ENCODE assay signal across 22 cellular contexts in genomic region chr14:100091386-100091785, GRCh38. TPM values are rescaled to one million over a fixed set of nuclear protein-coding genes. Genes with fewer than 3 reads are reported as not detected.
DNase-seq lines count a peak whose midpoint lies in the region; ATAC-seq and TF ChIP-seq lines count a peak whose summit lies in the region.
"Had no signal": no experiment of that assay in that cellular context is flagged by ENCODE, and none has a peak within 500 bp of the region (broad histone marks: within the 10 kb centered on the region; RNA-seq: fewer than 3 reads in every experiment).

No MANE protein-coding gene starts in this region.

- no peaks in the 10 kb centered on the region for H3F3A ChIP-seq in Loucy (ENCODE audit: low read depth)

- no peak for TF ChIP-seq CTCF in Loucy (conservative IDR thresholded peaks at IDR 0.05; ENCODE audit: low read length)

- DNase-seq in activated CD4-positive, alpha-beta T cell treated with anti-CD3 and anti-CD28 coated beads, Interleukin-2, amount 10 ng/mL, durations not matched to agents 7 days and 5 days, result no peak
- no peak for DNase-seq in activated CD4-positive, alpha-beta T cell treated with anti-CD3 and anti-CD28 coated beads for 48 hours
- DNase-seq in activated naive CD8-positive, alpha-beta T cell treated with anti-CD3 and anti-CD28 coated beads for 36 hours, result no peak
- no peak for DNase-seq in NCI-H1436 (lab: John Stamatoyannopoulos, UW)
- DNase-seq: activated CD4-positive, CD25-positive, alpha-beta regulatory T cell; caudate nucleus; erythroblast; foreskin keratinocyte; Karpas-422; NCI-H1092; NCI-H2081; NK-92 treated with Interleukin-12 subunit alpha and Interleukin-12 subunit beta, amount 100 ng/mL, for 24 hours; small intestine had no signal

- H3K9ac ChIP-seq in Loucy (ENCODE audit: low read depth, low read length, poor library complexity, severe bottlenecking), result no peak overlapping the region
- H3K9ac ChIP-seq: BLaER1 had no signal

- no peak overlapping the region for H3K4me3 Mint-ChIP-seq in activated CD4-positive, alpha-beta T cell treated with anti-CD3 and anti-CD28 coated beads, Interleukin-2, amount 10 ng/mL, durations not matched to agents 7 days and 5 days
- H3K4me3 Mint-ChIP-seq in activated naive CD8-positive, alpha-beta T cell treated with anti-CD3 and anti-CD28 coated beads for 36 hours, result peak overlapping the region; percentile 62
- H3K4me3 Mint-ChIP-seq in stimulated activated memory B cell treated with anti-CD40 and anti-IgM and Interleukin-4, amounts not matched to agents 10 μg/mL and 1 μg/mL and 100 μg/mL, for 72 hours, result no peak overlapping the region

- peak overlapping the region; percentile 21 for H3K4me2 ChIP-seq in Loucy (ENCODE audit: low read depth, low read length, poor library complexity, severe bottlenecking)
- H3K4me2 ChIP-seq: A549, BLaER1 had no signal

- no peaks in the 10 kb centered on the region for H3K9me2 ChIP-seq in Loucy (replicated peaks; ENCODE audit: low read depth, low read length)

- peak overlapping the region; percentile 16 for H3K4me3 ChIP-seq in Loucy (ENCODE audit: low read length, poor library complexity, severe bottlenecking)
- H3K4me3 ChIP-seq: A549, BLaER1, SJSA1 had no signal

- H2AFZ ChIP-seq in Loucy (ENCODE audit: low read length), result no peak overlapping the region

- H3K9me3 ChIP-seq in Loucy (ENCODE audit: insufficient read depth, low read depth, low read length), result no peaks in the 10 kb centered on the region
- H3K9me3 ChIP-seq: A549, BLaER1, SJSA1 had no signal

- peaks cover 50% of the 10 kb centered on the region for H4K20me1 ChIP-seq in Loucy (ENCODE audit: insufficient read depth, low read length, poor library complexity, severe bottlenecking)

- H3K4me1 ChIP-seq in Loucy (ENCODE audit: insufficient read depth, low read length, poor library complexity, severe bottlenecking), result peaks cover 9% of the 10 kb centered on the region
- H3K4me1 ChIP-seq: BLaER1, SJSA1 had no signal

- H3K4me1 Mint-ChIP-seq in activated CD4-positive, alpha-beta T cell treated with anti-CD3 and anti-CD28 coated beads, Interleukin-2, amount 10 ng/mL, durations not matched to agents 7 days and 5 days, result peaks cover 91% of the 10 kb centered on the region
- H3K4me1 Mint-ChIP-seq in activated naive CD8-positive, alpha-beta T cell treated with anti-CD3 and anti-CD28 coated beads for 36 hours, result peaks cover 81% of the 10 kb centered on the region
- peaks cover 33% of the 10 kb centered on the region for H3K4me1 Mint-ChIP-seq in stimulated activated memory B cell treated with anti-CD40 and anti-IgM and Interleukin-4, amounts not matched to agents 10 μg/mL and 1 μg/mL and 100 μg/mL, for 72 hours

- no peaks in the 10 kb centered on the region for H3K27me3 ChIP-seq in Loucy (ENCODE audit: insufficient read depth, low read length, poor library complexity, severe bottlenecking)
- H3K27me3 ChIP-seq: BLaER1, foreskin keratinocyte, SJSA1 had no signal

- CTCF ChIA-PET in activated CD4-positive, alpha-beta T cell treated with anti-CD3 and anti-CD28 coated beads, Interleukin-2, amount 10 ng/mL, durations not matched to agents 7 days and 5 days (lab: Charles Lee), result interaction anchor here (0.6 to 3.7 kb wide), 5 partner anchors 8 to 34 kb away, joined by 3 to 19 read pairs (median 8); no protein-coding TSS in a partner anchor

- peak overlapping the region; percentile 77 for H3K27ac Mint-ChIP-seq in activated CD4-positive, alpha-beta T cell treated with anti-CD3 and anti-CD28 coated beads, Interleukin-2, amount 10 ng/mL, durations not matched to agents 7 days and 5 days
- peak overlapping the region; percentile 91 for H3K27ac Mint-ChIP-seq in activated naive CD8-positive, alpha-beta T cell treated with anti-CD3 and anti-CD28 coated beads for 36 hours
- peak overlapping the region; percentile 35 for H3K27ac Mint-ChIP-seq in stimulated activated memory B cell treated with anti-CD40 and anti-IgM and Interleukin-4, amounts not matched to agents 10 μg/mL and 1 μg/mL and 100 μg/mL, for 72 hours

- no peak for ATAC-seq in stimulated activated memory B cell treated with anti-CD40 and anti-IgM and Interleukin-4, amounts not matched to agents 10 μg/mL and 1 μg/mL and 100 μg/mL, for 72 hours
- ATAC-seq in GM21529 (IDR thresholded peaks at IDR 0.05; ENCODE audit: unreplicated experiment) (no peak), GM21390 (IDR thresholded peaks at IDR 0.05; ENCODE audit: unreplicated experiment) (no peak)
- ATAC-seq: A549, foreskin keratinocyte, HCT116, Panc1 had no signal

- H3K36me3 ChIP-seq in Loucy (ENCODE audit: insufficient read depth, low read length), result peaks cover 94% of the 10 kb centered on the region
- H3K36me3 ChIP-seq: SJSA1 had no signal

- H3K36me3 Mint-ChIP-seq in activated CD4-positive, alpha-beta T cell treated with anti-CD3 and anti-CD28 coated beads, Interleukin-2, amount 10 ng/mL, durations not matched to agents 7 days and 5 days (ENCODE audit: low read depth), result peaks cover 86% of the 10 kb centered on the region
- peaks cover 83% of the 10 kb centered on the region for H3K36me3 Mint-ChIP-seq in activated naive CD8-positive, alpha-beta T cell treated with anti-CD3 and anti-CD28 coated beads for 36 hours
- H3K36me3 Mint-ChIP-seq in stimulated activated memory B cell treated with anti-CD40 and anti-IgM and Interleukin-4, amounts not matched to agents 10 μg/mL and 1 μg/mL and 100 μg/mL, for 72 hours, result peaks cover 54% of the 10 kb centered on the region

- H3K9me3 Mint-ChIP-seq in activated CD4-positive, alpha-beta T cell treated with anti-CD3 and anti-CD28 coated beads, Interleukin-2, amount 10 ng/mL, durations not matched to agents 7 days and 5 days, result no peaks in the 10 kb centered on the region
- H3K9me3 Mint-ChIP-seq in activated naive CD8-positive, alpha-beta T cell treated with anti-CD3 and anti-CD28 coated beads for 36 hours, result peaks cover 2% of the 10 kb centered on the region
- no peaks in the 10 kb centered on the region for H3K9me3 Mint-ChIP-seq in stimulated activated memory B cell treated with anti-CD40 and anti-IgM and Interleukin-4, amounts not matched to agents 10 μg/mL and 1 μg/mL and 100 μg/mL, for 72 hours

- H3K27me3 Mint-ChIP-seq in activated CD4-positive, alpha-beta T cell treated with anti-CD3 and anti-CD28 coated beads, Interleukin-2, amount 10 ng/mL, durations not matched to agents 7 days and 5 days, result no peaks in the 10 kb centered on the region
- H3K27me3 Mint-ChIP-seq in activated naive CD8-positive, alpha-beta T cell treated with anti-CD3 and anti-CD28 coated beads for 36 hours, result no peaks in the 10 kb centered on the region
- H3K27me3 Mint-ChIP-seq in stimulated activated memory B cell treated with anti-CD40 and anti-IgM and Interleukin-4, amounts not matched to agents 10 μg/mL and 1 μg/mL and 100 μg/mL, for 72 hours, result no peaks in the 10 kb centered on the region

- POLR2A ChIA-PET in activated CD4-positive, alpha-beta T cell treated with anti-CD3 and anti-CD28 coated beads, Interleukin-2, amount 10 ng/mL, durations not matched to agents 7 days and 5 days (lab: Charles Lee), result no interaction called here

- H3K79me2 ChIP-seq in Loucy (ENCODE audit: insufficient read depth, low read length), result peaks cover 98% of the 10 kb centered on the region

RNA-seq across cellular contexts. Expression of gene EVL, which starts 26.2 kb away (rescaled TPM):
- 1,000 to 10,000 TPM; 1,017 to 1,048 TPM for total RNA-seq in activated CD4-positive, alpha-beta T cell treated with anti-CD3 and anti-CD28 coated beads, Interleukin-2, amount 10 ng/mL, durations not matched to agents 7 days and 5 days
- total RNA-seq in activated naive CD8-positive, alpha-beta T cell treated with anti-CD3 and anti-CD28 coated beads for 36 hours, result 100 to 1,000 TPM; 225 to 236 TPM

Comparison
In these comparisons a context has a peak if more than half of its experiments do, and no peak if none do; other contexts are left out.
1. H3K27ac Mint-ChIP-seq: peak in every context shown above with its lines; median percentile 91 in activated naive CD8-positive, alpha-beta T cell treated with anti-CD3 and anti-CD28 coated beads for 36 hours; 77 in activated CD4-positive, alpha-beta T cell treated with anti-CD3 and anti-CD28 coated beads, Interleukin-2, amount 10 ng/mL, durations not matched to agents 7 days and 5 days; 35 in stimulated activated memory B cell treated with anti-CD40 and anti-IgM and Interleukin-4, amounts not matched to agents 10 μg/mL and 1 μg/mL and 100 μg/mL, for 72 hours.
2. RNA of gene EVL, which starts 26.2 kb away (total RNA-seq): 1,017 to 1,048 TPM in activated CD4-positive, alpha-beta T cell treated with anti-CD3 and anti-CD28 coated beads, Interleukin-2, amount 10 ng/mL, durations not matched to agents 7 days and 5 days; 225 to 236 TPM in activated naive CD8-positive, alpha-beta T cell treated with anti-CD3 and anti-CD28 coated beads for 36 hours; every median in the first group is over 4 times any median in the second.